Comparison of ENCODE assay signal across 15 cellular contexts in genomic region chr3:61829301-61830110, GRCh38.
A peak's percentile ranks its signal among the peaks of the same experiment; 100 is the strongest.
DNase-seq lines count a peak whose midpoint lies in the region; TF ChIP-seq lines count a peak whose summit lies in the region.
"Had no signal": no experiment of that assay in that cellular context is flagged by ENCODE, and none has a peak within 500 bp of the region (broad histone marks: within the 10 kb centered on the region; RNA-seq: fewer than 3 reads in every experiment).

No MANE protein-coding gene starts in this region.

- no peak overlapping the region for H3K9ac ChIP-seq in HUES6 (ENCODE audit: low read length)
- peak overlapping the region in 1 of 5 donors; percentile 11 for H3K9ac ChIP-seq in subcutaneous abdominal adipose tissue (ENCODE audit: low read length in 5 of 5)
- H3K9ac ChIP-seq in colonic mucosa (ENCODE audit: low read depth in 2 of 2, low read length in 2 of 2): no peak overlapping the region

- 64 to 68% methylated on average over 11 of the region's 11 CpGs for WGBS in esophagus squamous epithelium, 2 donors

- no peaks in the 10 kb centered on the region for H3K27me3 ChIP-seq in HUES6 (ENCODE audit: control insufficient read depth, insufficient read depth, low read length)
- no peaks in the 10 kb centered on the region for H3K27me3 ChIP-seq in subcutaneous abdominal adipose tissue (ENCODE audit: control insufficient read depth in 5 of 5, insufficient read depth in 4 of 5, low read length in 5 of 5)
- H3K27me3 ChIP-seq in colonic mucosa: no peaks in the 10 kb centered on the region
- H3K27me3 ChIP-seq in esophagus squamous epithelium: no peaks in the 10 kb centered on the region

- intact Hi-C loops in colonic mucosa (cut with DNase I): no loop called here
- intact Hi-C loops in esophagus squamous epithelium (cut with DNase I): no loop called here

- H3K4me3 ChIP-seq in HUES6 (ENCODE audit: low read depth, low read length) (no peak overlapping the region), subcutaneous abdominal adipose tissue (ENCODE audit: low read depth in 1 of 5, low read length in 5 of 5) (no peak overlapping the region), colonic mucosa (no peak overlapping the region), esophagus squamous epithelium (no peak overlapping the region)
- H3K4me3 ChIP-seq: K562 had no signal

- H3K4me1 ChIP-seq in HUES6 (ENCODE audit: control insufficient read depth, insufficient read depth, low read length) (peaks cover 17% of the 10 kb centered on the region), subcutaneous abdominal adipose tissue (ENCODE audit: control insufficient read depth in 5 of 5, insufficient read depth in 5 of 5, low read length in 5 of 5) (peaks cover 6 to 35% (median 28%) of the 10 kb centered on the region in 5 donors), colonic mucosa (no peaks in the 10 kb centered on the region), esophagus squamous epithelium (peaks cover 0 to 14% (median 11%) of the 10 kb centered on the region in 3 donors)

- H3K9me3 ChIP-seq in HUES6 (ENCODE audit: control insufficient read depth, insufficient read depth, low read depth, low read length): no peaks in the 10 kb centered on the region
- H3K9me3 ChIP-seq in subcutaneous abdominal adipose tissue (ENCODE audit: control insufficient read depth in 5 of 5, low read length in 5 of 5): no peaks in the 10 kb centered on the region
- H3K9me3 ChIP-seq in colonic mucosa: no peaks in the 10 kb centered on the region
- H3K9me3 ChIP-seq in esophagus squamous epithelium: no peaks in the 10 kb centered on the region

- no peak for TF ChIP-seq POLR2A in esophagus squamous epithelium (IDR thresholded peaks at IDR 0.05)

- H3K36me3 ChIP-seq in HUES6 (ENCODE audit: control insufficient read depth, insufficient read depth, low read length) (no peaks in the 10 kb centered on the region), subcutaneous abdominal adipose tissue (ENCODE audit: control insufficient read depth in 5 of 5, insufficient read depth in 5 of 5, low read length in 5 of 5) (no peaks in the 10 kb centered on the region), colonic mucosa (no peaks in the 10 kb centered on the region), esophagus squamous epithelium (no peaks in the 10 kb centered on the region)

- TF ChIP-seq CTCF in colonic mucosa (IDR thresholded peaks at IDR 0.05): no peak
- no peak for TF ChIP-seq CTCF in esophagus squamous epithelium (IDR thresholded peaks at IDR 0.05)

- DNase-seq in dermis microvascular lymphatic vessel endothelial cell (ENCODE audit: low read depth in 2 of 2) (peak; percentile 24 to 57), lung microvascular endothelial cell (ENCODE audit: low read depth in 2 of 2) (peak; percentile 36 to 77), dermis blood vessel endothelial cell (no peak), colonic mucosa (no peak), esophagus squamous epithelium (lab: John Stamatoyannopoulos, UW) (no peak), NCI-H146 treated with DMSO at 0.1 percent for 48 hours (lab: John Stamatoyannopoulos, UW; ENCODE audit: unreplicated experiment) (no peak)
- DNase-seq: activated CD4-positive, alpha-beta T cell treated with anti-CD3 and anti-CD28 coated beads, Interleukin-2, amount 50 U/mL, for 1 hour; DMS153; kidney glomerular epithelial cell; NCI-H1436 treated with DMSO at 0.1 percent for 48 hours; NCI-H748 treated with DMSO at 0.1 percent for 48 hours; trophoblast cell had no signal

- peak overlapping the region; percentile 22; the same call in 1 of the 2 replicates for H3K27ac ChIP-seq in HUES6 (ENCODE audit: low read depth, low read length)
- peak overlapping the region; percentile 55 for H3K27ac ChIP-seq in subcutaneous abdominal adipose tissue (ENCODE audit: low read depth, low read length)
- no peak overlapping the region for H3K27ac ChIP-seq in colonic mucosa
- peak overlapping the region in 2 of 4 donors; percentile 16 to 53 for H3K27ac ChIP-seq in esophagus squamous epithelium

Comparison
In these comparisons a context has a peak if more than half of its experiments do, and no peak if none do; other contexts are left out.
1. DNase-seq: peak in dermis microvascular lymphatic vessel endothelial cell (2 of 2) and lung microvascular endothelial cell (2 of 2); none in dermis blood vessel endothelial cell (single experiment), colonic mucosa (single experiment), esophagus squamous epithelium (single experiment) and NCI-H146 treated with DMSO at 0.1 percent for 48 hours (single experiment).